33 cellular contexts compared by ENCODE assay signal in the genomic region with DNA sequence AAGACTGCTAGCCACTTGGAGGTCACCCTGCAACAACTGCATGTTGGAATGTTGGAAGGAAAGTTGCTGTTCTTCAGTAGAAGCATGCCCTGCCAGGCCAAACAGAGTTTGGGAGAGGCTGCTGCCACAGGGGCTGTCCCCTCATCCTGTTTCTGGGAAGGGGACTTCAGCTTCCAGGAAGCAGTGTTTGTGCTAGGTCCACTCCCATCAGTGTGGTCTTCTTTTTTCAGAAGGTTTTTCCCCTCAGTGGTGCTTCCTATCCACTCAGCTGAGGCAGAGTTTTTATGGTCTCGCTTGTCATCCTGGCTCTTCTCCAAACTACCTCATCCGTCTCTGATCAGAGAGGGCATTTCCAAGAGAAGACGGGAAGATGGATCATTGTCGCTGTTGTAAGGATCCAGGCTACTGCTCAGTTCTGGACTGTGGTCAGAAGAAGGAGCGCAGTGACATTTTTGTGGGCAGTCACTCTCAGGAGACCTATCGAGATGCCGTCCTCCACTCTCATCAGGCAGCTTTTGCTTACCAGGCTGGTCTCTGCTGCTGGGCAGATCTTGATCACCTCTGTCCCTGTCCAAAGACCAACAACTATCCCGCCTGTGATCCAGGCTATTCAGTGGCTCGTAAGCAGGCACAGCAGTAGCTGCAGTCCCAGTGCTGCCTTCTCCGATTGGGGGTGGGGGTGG.
"Had no signal": no experiment of that assay in that cellular context is flagged by ENCODE, and none has a peak within 500 bp of the region (broad histone marks: within the 10 kb centered on the region; RNA-seq: fewer than 3 reads in every experiment).

No MANE protein-coding gene starts in this region.

- H3K36me3 ChIP-seq: adrenal gland, brain microvascular endothelial cell, Peyer's patch, WERI-Rb-1 had no signal

- H3K4me3 ChIP-seq: adrenal gland, K562, Peyer's patch had no signal

- ATAC-seq: activated naive CD4-positive, alpha-beta T cell treated with anti-CD3 and anti-CD28 coated beads, Interleukin-2, amount 50 U/mL, for 72 hours; activated T-cell treated with anti-CD3 and anti-CD28 coated beads, Interleukin-2, amount 50 U/mL, for 4 hours; K562; PC-3 had no signal

- H3K4me3 Mint-ChIP-seq: activated naive CD4-positive, alpha-beta T cell treated with anti-CD3 and anti-CD28 coated beads for 36 hours; activated T-cell treated with anti-CD3 and anti-CD28 coated beads, Interleukin-2, amount 50 U/mL, for 4 hours; activated T-helper 1 cell treated with anti-CD3 and anti-CD28 coated beads, Interleukin-12 subunit alpha, Interleukin-12 subunit beta, Interleukin-2, Interleukin-4 antibody, amounts not matched to agents 30 ng/mL and 10 ng/mL and 1 ng/mL, durations not matched to agents 14 hours and 24 hours and 36 hours had no signal

- H3K9me3 Mint-ChIP-seq: activated T-helper 1 cell treated with anti-CD3 and anti-CD28 coated beads, Interleukin-12 subunit alpha, Interleukin-12 subunit beta, Interleukin-2, Interleukin-4 antibody, amounts not matched to agents 30 ng/mL and 10 ng/mL and 1 ng/mL, durations not matched to agents 14 hours and 24 hours and 36 hours had no signal

- H3K27ac Mint-ChIP-seq: activated naive CD4-positive, alpha-beta T cell treated with anti-CD3 and anti-CD28 coated beads for 36 hours; activated T-helper 1 cell treated with anti-CD3 and anti-CD28 coated beads, Interleukin-12 subunit alpha, Interleukin-12 subunit beta, Interleukin-2, Interleukin-4 antibody, amounts not matched to agents 30 ng/mL and 10 ng/mL and 1 ng/mL, durations not matched to agents 14 hours and 24 hours and 36 hours had no signal

- H3K4me1 ChIP-seq: adrenal gland, Peyer's patch had no signal

- H3K27me3 ChIP-seq: adrenal gland, brain microvascular endothelial cell, Peyer's patch had no signal

- H3K36me3 Mint-ChIP-seq: activated naive CD4-positive, alpha-beta T cell treated with anti-CD3 and anti-CD28 coated beads, Interleukin-2, amount 50 U/mL, for 72 hours had no signal

- H3K9me3 ChIP-seq: adrenal gland had no signal

- DNase-seq: activated CD4-positive, alpha-beta T cell treated with anti-CD3 and anti-CD28 coated beads for 1 hour; activated CD4-positive, alpha-beta T cell treated with anti-CD3 and anti-CD28 coated beads for 48 hours; activated CD4-positive, CD25-positive, alpha-beta regulatory T cell; activated CD8-positive, alpha-beta memory T cell treated with anti-CD3 and anti-CD28 coated beads, Interleukin-2, amount 50 U/mL, for 4 hours; activated gamma-delta T cell treated with Interleukin-2 at 50 U/mL for 16 hours; activated naive CD4-positive, alpha-beta T cell treated with anti-CD3 and anti-CD28 coated beads for 36 hours; activated T-cell treated with anti-CD3 and anti-CD28 coated beads for 4 hours; activated T-cell treated with anti-CD3 and anti-CD28 coated beads, Interleukin-2, amount 50 U/mL, for 4 hours; adrenal gland; anterior cingulate cortex; brain microvascular endothelial cell; central memory CD4-positive, alpha-beta T cell; Karpas-422; MM.1S; MV-4-11; NCI-H1092; NCI-H1436 treated with DMSO at 0.1 percent for 48 hours; NCI-H1694 treated with DMSO at 0.1 percent for 48 hours; NCI-H2029; NCI-H345; NCI-H524 treated with DMSO at 0.1 percent for 48 hours; NK-92 treated with Interleukin-12 subunit alpha and Interleukin-12 subunit beta, amount 100 ng/mL, for 24 hours; PC-3; Peyer's patch; Right ventricle myocardium superior; SW 1271; T-helper 1 cell; T-helper 2 cell; T-helper 9 cell; WERI-Rb-1 had no signal

- H3K27ac ChIP-seq: adrenal gland, brain microvascular endothelial cell, Peyer's patch, WERI-Rb-1 had no signal
